In genomic region chr7:111560773-111561658, GRCh38 we compare ENCODE assay signal across 7 cellular contexts. TPM values are rescaled to one million over a fixed set of nuclear protein-coding genes. Genes with fewer than 3 reads are reported as not detected.
A peak's percentile ranks its signal among the peaks of the same experiment; 100 is the strongest.
DNase-seq lines count a peak whose midpoint lies in the region; ATAC-seq, FAIRE-seq and TF ChIP-seq lines count a peak whose summit lies in the region.

No MANE protein-coding gene starts in this region.

- peak overlapping the region; percentile 63 for H3K4me3 ChIP-seq in mononuclear cell (ENCODE audit: low read length)

- H3K27ac Mint-ChIP-seq in chondrocyte (ENCODE audit: unreplicated experiment): peak overlapping the region; percentile 83

- DNase-seq in GM12891 (ENCODE audit: insufficient read length, low spot score) (no peak), NCI-H226 (peak; percentile 30), chondrocyte (ENCODE audit: low spot score) (no peak), germinal center (ENCODE audit: low spot score) (no peak), GM19240 (ENCODE audit: insufficient read length, low spot score) (no peak)

- peaks cover 11% of the 10 kb centered on the region for H3K36me3 Mint-ChIP-seq in chondrocyte (ENCODE audit: low read depth)

- H3K9me3 ChIP-seq in mononuclear cell (ENCODE audit: low read depth, low read length): no peaks in the 10 kb centered on the region

- TF ChIP-seq CTCF in chondrocyte (IDR thresholded peaks at IDR 0.05): no peak

- no peaks in the 10 kb centered on the region for H3K27me3 Mint-ChIP-seq in chondrocyte (ENCODE audit: low read depth)

- no peak for FAIRE-seq in GM12891 (lab: Jason Lieb, UNC)

- H3K4me3 Mint-ChIP-seq in chondrocyte (ENCODE audit: unreplicated experiment): peak overlapping the region; percentile 78

- H3K4me1 Mint-ChIP-seq in chondrocyte (ENCODE audit: low read depth): peaks cover 32% of the 10 kb centered on the region

- H3K4me1 ChIP-seq in mononuclear cell (ENCODE audit: insufficient read depth, low read length): peaks cover 20% of the 10 kb centered on the region

- TF ChIP-seq POLR2A in GM12891 (IDR thresholded peaks at IDR 0.05; ENCODE audit: low read depth, low read length): no peak

- H3K27me3 ChIP-seq in mononuclear cell (ENCODE audit: insufficient read depth, low read length): peaks cover 2% of the 10 kb centered on the region

- ATAC-seq in GM21576 (IDR thresholded peaks at IDR 0.05; ENCODE audit: unreplicated experiment): no peak

- no peaks in the 10 kb centered on the region for H3K9me3 Mint-ChIP-seq in chondrocyte (ENCODE audit: low read depth)

TF ChIP-seq in GM12891, 5 proteins besides CTCF, POLR2A, EP300 and RAD21:
- no peak for TF ChIP-seq PAX5 (IDR thresholded peaks at IDR 0.05; ENCODE audit: insufficient read depth, low read length, severe bottlenecking)
- TF ChIP-seq POLR2AphosphoS5 (IDR thresholded peaks at IDR 0.05; ENCODE audit: low read depth, low read length): no peak
- TF ChIP-seq TAF1 (IDR thresholded peaks at IDR 0.05; ENCODE audit: low read depth, low read length): no peak
- no peak for TF ChIP-seq POU2F2 (IDR thresholded peaks at IDR 0.05; ENCODE audit: low read depth, low read length)
- peak; percentile 77 for TF ChIP-seq SPI1 (IDR thresholded peaks at IDR 0.05; ENCODE audit: low read depth, low read length)

RNA-seq across cellular contexts. Expression of gene IMMP2L, which starts 1.3 kb away (rescaled TPM):
- polyA plus RNA-seq in GM12891 (2012; ENCODE audit: low read depth, missing spikeins): 10.2 TPM
- total RNA-seq in chondrocyte: 6.1 to 11.0 TPM (median 10.8 TPM) in 3 replicates
- 14.6 TPM for total RNA-seq in mononuclear cell
